Comparison of ENCODE assay signal across 41 cellular contexts in genomic region chr11:110691961-110692360, GRCh38. TPM values are rescaled to one million over a fixed set of nuclear protein-coding genes. Genes with fewer than 3 reads are reported as not detected.
"Had no signal": no experiment of that assay in that cellular context is flagged by ENCODE, and none has a peak within 500 bp of the region (broad histone marks: within the 10 kb centered on the region; RNA-seq: fewer than 3 reads in every experiment).

No MANE protein-coding gene starts in this region.

- H3K27me3 ChIP-seq: body of pancreas, breast epithelium had no signal

- DNase-seq: activated CD4-positive, alpha-beta memory T cell treated with anti-CD3 and anti-CD28 coated beads, Interleukin-2, amount 10 ng/mL, durations not matched to agents 7 days and 5 days; activated CD4-positive, alpha-beta T cell treated with anti-CD3 and anti-CD28 coated beads for 1 hour; activated CD4-positive, alpha-beta T cell treated with anti-CD3 and anti-CD28 coated beads for 48 hours; activated CD4-positive, CD25-positive, alpha-beta regulatory T cell; activated CD8-positive, alpha-beta memory T cell treated with anti-CD3 and anti-CD28 coated beads for 24 hours; activated CD8-positive, alpha-beta memory T cell treated with anti-CD3 and anti-CD28 coated beads, Interleukin-2, amount 10 ng/mL, durations not matched to agents 7 days and 5 days; activated effector memory CD4-positive, alpha-beta T cell treated with anti-CD3 and anti-CD28 coated beads, Interleukin-2, amount 50 U/mL, for 16 hours; activated naive CD4-positive, alpha-beta T cell; activated naive CD4-positive, alpha-beta T cell treated with anti-CD3 and anti-CD28 coated beads, Interleukin-2, amount 50 U/mL, for 16 hours; activated naive CD8-positive, alpha-beta T cell treated with anti-CD3 and anti-CD28 coated beads for 36 hours; activated T-cell treated with anti-CD3 and anti-CD28 coated beads, Interleukin-2, amount 50 U/mL, for 1 hour; activated T-cell treated with anti-CD3 and anti-CD28 coated beads, Interleukin-2, amount 50 U/mL, for 72 hours; amygdala; body of pancreas; cerebellar nuclear complex; Kasumi-1; KG1; MM.1S; NCI-H1092 treated with DMSO at 0.1 percent for 48 hours; NCI-H1417; NCI-H146; NCI-H187; NCI-H2029 treated with DMSO at 0.1 percent for 48 hours; NCI-H2107; NCI-H2171 treated with DMSO at 0.1 percent for 48 hours; NCI-H2227 treated with DMSO at 0.1 percent for 48 hours; NCI-H446; NCI-H510A treated with DMSO at 0.1 percent for 48 hours; NCI-H526 treated with DMSO at 0.1 percent for 48 hours; NK-92 treated with Interleukin-12 subunit alpha and Interleukin-12 subunit beta, amount 100 ng/mL, for 24 hours; PC-9; SW 1271; T-helper 1 cell; T-helper 2 cell; T-helper 9 cell; WERI-Rb-1 had no signal

- H3K27ac ChIP-seq: body of pancreas, PC-9, RWPE1, WERI-Rb-1 had no signal

- H3K4me3 ChIP-seq: body of pancreas, breast epithelium, PC-9 had no signal

- ATAC-seq: activated CD8-positive, alpha-beta memory T cell treated with anti-CD3 and anti-CD28 coated beads, Interleukin-2, amount 10 ng/mL, durations not matched to agents 7 days and 5 days; activated T-cell treated with anti-CD3 and anti-CD28 coated beads, Interleukin-2, amount 50 U/mL, for 72 hours; activated T-helper 17 cell treated with anti-CD3 and anti-CD28 coated beads, Interleukin-2, amount 50 U/mL, for 72 hours; body of pancreas; Right ventricle myocardium inferior had no signal

- H3K9me3 ChIP-seq: body of pancreas had no signal

- H3K4me1 ChIP-seq: body of pancreas, breast epithelium had no signal

- H3K36me3 ChIP-seq: breast epithelium, WERI-Rb-1 had no signal

RNA-seq across cellular contexts. Expression of gene ARHGAP20, which starts 20.3 kb away (rescaled TPM):
- total RNA-seq: activated T-helper 17 cell treated with anti-CD3 and anti-CD28 coated beads, Interleukin-2, amount 50 U/mL, for 72 hours; OCI-LY7; PC-9 had no signal
